Comparison of ENCODE assay signal across 13 cellular contexts in the genomic region with DNA sequence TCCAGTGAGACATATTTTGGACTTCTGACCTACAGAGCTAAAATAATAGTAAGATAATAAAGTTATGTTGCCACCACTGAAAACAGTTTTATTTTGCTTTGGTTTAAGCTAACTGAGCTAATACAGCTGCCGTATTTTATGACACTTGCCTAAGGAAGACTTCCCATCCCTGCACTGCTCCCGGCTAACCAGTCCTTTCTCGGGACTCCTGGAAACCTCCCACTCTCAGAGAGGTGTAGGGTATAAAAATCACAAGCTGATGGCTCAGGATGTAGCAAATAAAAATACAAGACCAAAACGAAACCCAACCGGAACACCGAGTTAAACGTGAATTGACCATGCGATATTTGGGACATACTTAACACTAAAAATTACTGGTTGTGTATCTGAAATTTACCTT. TPM values are rescaled to one million over a fixed set of nuclear protein-coding genes. Genes with fewer than 3 reads are reported as not detected.
DNase-seq lines count a peak whose midpoint lies in the region; ATAC-seq and TF ChIP-seq lines count a peak whose summit lies in the region.
"Had no signal": no experiment of that assay in that cellular context is flagged by ENCODE, and none has a peak within 500 bp of the region (broad histone marks: within the 10 kb centered on the region; RNA-seq: fewer than 3 reads in every experiment).

No MANE protein-coding gene starts in this region.

- DNase-seq in GM23338 (ENCODE audit: low spot score), result no peak
- no peak for DNase-seq in body of pancreas
- DNase-seq in lower lobe of right lung, result no peak
- DNase-seq in mesendoderm, result no peak
- no peak for DNase-seq in activated CD8-positive, alpha-beta T cell treated with anti-CD3 and anti-CD28 coated beads for 36 hours
- DNase-seq: effector CD4-positive, alpha-beta T cell had no signal

- H3K36me3 ChIP-seq in GM23338 (ENCODE audit: insufficient read depth) (peaks cover 6% of the 10 kb centered on the region; the same call in 1 of the 2 replicates), body of pancreas (replicated peaks in 1 of 2; ENCODE audit: insufficient read depth in 1 of 2, low read depth in 2 of 2) (no peaks in the 10 kb centered on the region), lower lobe of right lung (no peaks in the 10 kb centered on the region), stomach smooth muscle (ENCODE audit: control insufficient read depth in 2 of 2, insufficient read depth in 2 of 2, low read length in 2 of 2) (no peaks in the 10 kb centered on the region), mesendoderm (ENCODE audit: control insufficient read depth, insufficient read depth, low read length) (no peaks in the 10 kb centered on the region)

- H3K79me2 ChIP-seq in GM23338 (replicated peaks; ENCODE audit: insufficient read depth) (no peaks in the 10 kb centered on the region), mesendoderm (ENCODE audit: control insufficient read depth, insufficient read depth, low read length) (no peaks in the 10 kb centered on the region)

- no peak overlapping the region for H3K56ac ChIP-seq in mesendoderm (ENCODE audit: low read length)

- no peak for TF ChIP-seq POLR2A in body of pancreas (IDR thresholded peaks at IDR 0.05)

- H3K4me2 ChIP-seq in GM23338, result peak overlapping the region; percentile 84
- no peak overlapping the region for H3K4me2 ChIP-seq in mesendoderm (ENCODE audit: low read length)
- H3K4me2 ChIP-seq: PC-9 had no signal

- H3K4ac ChIP-seq in mesendoderm (ENCODE audit: low read depth, low read length), result no peak overlapping the region

- no peak overlapping the region for H4K8ac ChIP-seq in mesendoderm (ENCODE audit: low read depth, low read length)

- no peak overlapping the region for H4K5ac ChIP-seq in mesendoderm (ENCODE audit: low read length)

- no peaks in the 10 kb centered on the region for H3K79me1 ChIP-seq in mesendoderm (ENCODE audit: low read length)

- H3K36me3 Mint-ChIP-seq in GM23338 (ENCODE audit: low read depth), result peaks cover 11% of the 10 kb centered on the region
- H3K36me3 Mint-ChIP-seq in activated CD8-positive, alpha-beta T cell treated with anti-CD3 and anti-CD28 coated beads for 36 hours (ENCODE audit: low read depth), result peaks cover 2% of the 10 kb centered on the region

- H3K4me3 ChIP-seq in GM23338 (peak overlapping the region; percentile 57), body of pancreas (peak overlapping the region in 1 of 2 donors; percentile 13), lower lobe of right lung (peak overlapping the region; percentile 60), stomach smooth muscle (ENCODE audit: low read length in 2 of 2) (peak overlapping the region; percentile 69 to 81), mesendoderm (ENCODE audit: low read length) (no peak overlapping the region)
- H3K4me3 ChIP-seq: K562, PC-9 had no signal

- POLR2A ChIA-PET in activated CD8-positive, alpha-beta T cell treated with anti-CD3 and anti-CD28 coated beads for 36 hours (lab: Charles Lee), result no interaction called here

- H3K9ac ChIP-seq in stomach smooth muscle (ENCODE audit: low read length in 2 of 2) (peak overlapping the region; percentile 82), mesendoderm (ENCODE audit: low read length) (no peak overlapping the region)

- H3K9me3 ChIP-seq in body of pancreas (no peaks in the 10 kb centered on the region), lower lobe of right lung (no peaks in the 10 kb centered on the region), stomach smooth muscle (ENCODE audit: control insufficient read depth in 2 of 2, low read length in 2 of 2) (no peaks in the 10 kb centered on the region)

- peak overlapping the region; percentile 99 for H2AFZ ChIP-seq in GM23338
- H2AFZ ChIP-seq: PC-9 had no signal

- H3F3A ChIP-seq in GM23338 (replicated peaks; ENCODE audit: low read depth), result no peaks in the 10 kb centered on the region

- H2BK15ac ChIP-seq in mesendoderm (replicated peaks; ENCODE audit: low read depth), result no peak overlapping the region

- intact Hi-C loops in body of pancreas (cut with DNase I) (no loop called here), lower lobe of right lung (cut with DNase I) (no loop called here)
- intact Hi-C loops in activated CD8-positive, alpha-beta T cell treated with anti-CD3 and anti-CD28 coated beads for 36 hours (cut with micrococcal nuclease), result no loop called here

- H3K9me3 Mint-ChIP-seq in GM23338, result peaks cover 20% of the 10 kb centered on the region
- no peaks in the 10 kb centered on the region for H3K9me3 Mint-ChIP-seq in activated CD8-positive, alpha-beta T cell treated with anti-CD3 and anti-CD28 coated beads for 36 hours
- H3K9me3 Mint-ChIP-seq: activated T-helper 17 cell treated with anti-CD3 and anti-CD28 coated beads, Interleukin-2, amount 50 U/mL, for 72 hours had no signal

- no peak overlapping the region for H2BK120ac ChIP-seq in mesendoderm (ENCODE audit: low read depth, low read length)

- H3K4me1 ChIP-seq in GM23338 (ENCODE audit: insufficient read depth), result no peaks in the 10 kb centered on the region
- H3K4me1 ChIP-seq in body of pancreas, result peaks cover 16% of the 10 kb centered on the region
- peaks cover 37% of the 10 kb centered on the region for H3K4me1 ChIP-seq in lower lobe of right lung
- H3K4me1 ChIP-seq in stomach smooth muscle (ENCODE audit: control insufficient read depth, insufficient read depth, low read length), result peaks cover 34% of the 10 kb centered on the region
- H3K4me1 ChIP-seq in mesendoderm (ENCODE audit: control insufficient read depth, low read depth, low read length), result no peaks in the 10 kb centered on the region

- peaks cover 58% of the 10 kb centered on the region for H3K27me3 ChIP-seq in GM23338 (ENCODE audit: insufficient read depth)
- H3K27me3 ChIP-seq in body of pancreas, result no peaks in the 10 kb centered on the region
- peaks cover 6% of the 10 kb centered on the region for H3K27me3 ChIP-seq in lower lobe of right lung (ENCODE audit: low read depth)
- H3K27me3 ChIP-seq in stomach smooth muscle (ENCODE audit: control insufficient read depth in 1 of 2, insufficient read depth in 2 of 2, low read length in 2 of 2), result no peaks in the 10 kb centered on the region
- peaks cover 2% of the 10 kb centered on the region for H3K27me3 ChIP-seq in mesendoderm (ENCODE audit: insufficient read depth, low read length, poor library complexity)

- 44 to 60% methylated on average over 8 of the region's 8 CpGs for WGBS in body of pancreas, 2 donors
- WGBS in mesendoderm (ENCODE audit: extremely low coverage, insufficient coverage, low lambda C conversion rate), result no CpG with 5 or more reads among the region's 8 CpGs

- H4K20me1 ChIP-seq in GM23338 (replicated peaks; ENCODE audit: insufficient read depth), result no peaks in the 10 kb centered on the region

- H2AK5ac ChIP-seq in mesendoderm (ENCODE audit: low read length), result no peak overlapping the region

- ATAC-seq in GM23338 (no peak), body of pancreas (no peak), lower lobe of right lung (no peak), GM18861 (IDR thresholded peaks at IDR 0.05; ENCODE audit: unreplicated experiment) (no peak)
- no peak for ATAC-seq in activated CD8-positive, alpha-beta T cell treated with anti-CD3 and anti-CD28 coated beads for 36 hours
- ATAC-seq: activated T-helper 17 cell treated with anti-CD3 and anti-CD28 coated beads, Interleukin-2, amount 50 U/mL, for 72 hours; K562 had no signal

- no peak overlapping the region for H3K27ac ChIP-seq in GM23338 (ENCODE audit: low read depth)
- H3K27ac ChIP-seq in body of pancreas, result peak overlapping the region in 3 of 4 donors; percentile 66 to 81 (median 81)
- H3K27ac ChIP-seq in lower lobe of right lung, result peak overlapping the region; percentile 2
- peak overlapping the region; percentile 90 for H3K27ac ChIP-seq in stomach smooth muscle (ENCODE audit: low read length)
- H3K27ac ChIP-seq in mesendoderm (ENCODE audit: low read depth, low read length), result no peak overlapping the region
- H3K27ac ChIP-seq: PC-9, VCaP had no signal

- H3K18ac ChIP-seq in mesendoderm (ENCODE audit: low read length), result no peak overlapping the region

- no peak overlapping the region for H3K23ac ChIP-seq in mesendoderm (ENCODE audit: low read length)

- peaks cover 44% of the 10 kb centered on the region for H3K27me3 Mint-ChIP-seq in GM23338 (ENCODE audit: insufficient read depth, low read depth, poor library complexity)
- H3K27me3 Mint-ChIP-seq in activated CD8-positive, alpha-beta T cell treated with anti-CD3 and anti-CD28 coated beads for 36 hours, result peaks cover 44% of the 10 kb centered on the region

- CTCF ChIA-PET in activated CD8-positive, alpha-beta T cell treated with anti-CD3 and anti-CD28 coated beads for 36 hours (lab: Charles Lee), result interaction anchor here (0.7 to 0.9 kb wide), 2 partner anchors 13 to 18 kb away, joined by 3 read pairs; no protein-coding TSS in a partner anchor

- H3K9me2 ChIP-seq in GM23338 (ENCODE audit: insufficient read depth), result peaks cover 5% of the 10 kb centered on the region; the same call in 1 of the 2 replicates

- H2BK5ac ChIP-seq in mesendoderm (ENCODE audit: low read length), result no peak overlapping the region

- no peak overlapping the region for H3K27ac Mint-ChIP-seq in GM23338
- H3K27ac Mint-ChIP-seq in activated CD8-positive, alpha-beta T cell treated with anti-CD3 and anti-CD28 coated beads for 36 hours, result no peak overlapping the region
- H3K27ac Mint-ChIP-seq: activated T-helper 17 cell treated with anti-CD3 and anti-CD28 coated beads, Interleukin-2, amount 50 U/mL, for 72 hours; progenitor cell of endocrine pancreas had no signal

- TF ChIP-seq CTCF in GM23338 (conservative IDR thresholded peaks at IDR 0.05; ENCODE audit: low read depth in 2 of 2), result no peak
- no peak for TF ChIP-seq CTCF in body of pancreas (IDR thresholded peaks at IDR 0.05)
- no peak for TF ChIP-seq CTCF in lower lobe of right lung (IDR thresholded peaks at IDR 0.05)
- TF ChIP-seq CTCF in activated CD8-positive, alpha-beta T cell treated with anti-CD3 and anti-CD28 coated beads for 36 hours (IDR thresholded peaks at IDR 0.05), result no peak

- peak overlapping the region; percentile 65 for H3K4me3 Mint-ChIP-seq in GM23338
- no peak overlapping the region for H3K4me3 Mint-ChIP-seq in activated CD8-positive, alpha-beta T cell treated with anti-CD3 and anti-CD28 coated beads for 36 hours
- H3K4me3 Mint-ChIP-seq: activated T-helper 17 cell treated with anti-CD3 and anti-CD28 coated beads, Interleukin-2, amount 50 U/mL, for 72 hours had no signal

- H3K4me1 Mint-ChIP-seq in GM23338, result peaks cover 3% of the 10 kb centered on the region; the same call in 2 of the 3 replicates
- peaks cover 8% of the 10 kb centered on the region for H3K4me1 Mint-ChIP-seq in activated CD8-positive, alpha-beta T cell treated with anti-CD3 and anti-CD28 coated beads for 36 hours (ENCODE audit: low read depth)
- H3K4me1 Mint-ChIP-seq: activated T-helper 17 cell treated with anti-CD3 and anti-CD28 coated beads, Interleukin-2, amount 50 U/mL, for 72 hours had no signal

RNA-seq across cellular contexts. Expression of a gene that starts 0.4 kb away (rescaled TPM):
- 0.23 and 0.69 TPM in 2 replicates for total RNA-seq in GM23338 (2014; rRNA removed; shearing (Covaris generic))
- 0.53 and 0.73 TPM in 2 replicates for polyA plus RNA-seq in GM23338 (2016; fragmentation: Nextera tagmentation; extraction: Ambion mirVana)
- total RNA-seq in body of pancreas (1 to 10 TPM; 2.0 to 3.4 TPM), lower lobe of right lung (0.95 TPM)
- 0.06 TPM for polyA plus RNA-seq in mesendoderm (2013, experiment 1 of 2)
- 0.08 TPM for polyA plus RNA-seq in mesendoderm (2013, experiment 2 of 2)
- total RNA-seq in activated CD8-positive, alpha-beta T cell treated with anti-CD3 and anti-CD28 coated beads for 36 hours, result not detected
- total RNA-seq: activated T-helper 17 cell treated with anti-CD3 and anti-CD28 coated beads, Interleukin-2, amount 50 U/mL, for 72 hours; K562 had no signal
- polyA plus RNA-seq: K562 had no signal

Comparison
In these comparisons a context has a peak if more than half of its experiments do, and no peak if none do; other contexts are left out.
1. H3K27ac ChIP-seq: peak in body of pancreas (3 of 4), lower lobe of right lung (single experiment) and stomach smooth muscle (single experiment); none in GM23338 (single experiment) and mesendoderm (single experiment).